ENCODE assay signal across 8 cellular contexts in the genomic region with DNA sequence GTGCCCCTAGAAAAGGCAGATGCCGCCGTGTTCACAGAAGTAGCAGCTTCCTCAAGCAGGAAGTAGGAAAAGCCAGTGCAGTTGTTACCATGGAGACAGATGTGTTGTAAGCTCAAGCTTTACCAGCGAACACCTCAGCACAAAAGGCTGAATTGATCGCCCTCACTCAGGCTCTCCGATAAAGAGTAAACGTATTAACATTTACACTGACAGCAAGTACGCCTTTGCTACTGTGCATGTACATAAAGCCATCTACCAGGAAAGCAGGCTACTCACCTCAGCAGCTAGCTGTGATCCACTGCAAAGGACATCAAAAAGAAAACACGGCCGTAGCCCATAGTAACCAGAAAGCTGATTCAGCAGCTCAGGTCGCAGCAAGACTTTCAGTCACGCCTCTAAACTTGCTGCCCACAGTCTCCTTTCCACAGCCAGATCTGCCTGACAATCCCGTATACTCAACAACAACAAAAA.
A peak's percentile ranks its signal among the peaks of the same experiment; 100 is the strongest.
DNase-seq lines count a peak whose midpoint lies in the region; ATAC-seq and TF ChIP-seq lines count a peak whose summit lies in the region.
"Not testable (repeated sequence)": the region's sequence is repeated elsewhere in the genome, so short reads cannot be mapped to it uniquely, and the experiment has no call there.

No MANE protein-coding gene starts in this region.

- H3K4me3 ChIP-seq in retinal pigment epithelial cell (ENCODE audit: low read length): not testable (repeated sequence)

- ATAC-seq in activated B cell treated with CpG ODN at 0.5 μM for 24 hours (ENCODE audit: low read depth); stimulated activated naive CD8-positive, alpha-beta T cell treated with anti-CD3 and anti-CD28 coated beads, Interleukin-15, Interleukin-2, amounts not matched to agents 100 U/mL and 50 U/mL, for 24 hours: not testable (repeated sequence)

- not testable (repeated sequence) for H3K36me3 Mint-ChIP-seq in activated B cell treated with CpG ODN at 0.5 μM for 24 hours (ENCODE audit: low read depth)

- peak overlapping the region; percentile 52 for H3K27ac Mint-ChIP-seq in activated B cell treated with CpG ODN at 0.5 μM for 24 hours

- peak overlapping the region; percentile 74 for H3K4me3 Mint-ChIP-seq in activated B cell treated with CpG ODN at 0.5 μM for 24 hours

- intact Hi-C loops in activated B cell treated with CpG ODN at 0.5 μM for 24 hours (cut with micrococcal nuclease): not testable (repeated sequence)

- CTCF ChIA-PET in activated B cell treated with CpG ODN at 0.5 μM for 24 hours (lab: Charles Lee): not testable (repeated sequence)

- not testable (repeated sequence) for H3K9me3 Mint-ChIP-seq in activated B cell treated with CpG ODN at 0.5 μM for 24 hours

- H3K4me1 Mint-ChIP-seq in activated B cell treated with CpG ODN at 0.5 μM for 24 hours: not testable (repeated sequence)

- not testable (repeated sequence) for H3K27me3 Mint-ChIP-seq in activated B cell treated with CpG ODN at 0.5 μM for 24 hours

- DNase-seq in DMS79 (lab: John Stamatoyannopoulos, UW) (peak; percentile 11), NCI-H2029 treated with DMSO at 0.1 percent for 48 hours (lab: John Stamatoyannopoulos, UW) (peak; percentile 37), kidney glomerular epithelial cell (lab: John Stamatoyannopoulos, UW) (peak; percentile 81), retinal pigment epithelial cell (ENCODE audit: low read depth) (peak; percentile 2)
- not testable (repeated sequence) for DNase-seq in activated B cell treated with CpG ODN at 0.5 μM for 24 hours
- DNase-seq in activated effector memory CD4-positive, alpha-beta T cell treated with Interleukin-2 at 50 U/mL for 16 hours: peak; percentile 29
- peak; percentile 25 for DNase-seq in effector CD8-positive, alpha-beta T cell (lab: John Stamatoyannopoulos, UW)
- DNase-seq in stimulated activated naive CD8-positive, alpha-beta T cell treated with anti-CD3 and anti-CD28 coated beads, Interleukin-15, Interleukin-2, amounts not matched to agents 100 U/mL and 50 U/mL, for 24 hours: peak; percentile 20

- POLR2A ChIA-PET in activated B cell treated with CpG ODN at 0.5 μM for 24 hours (lab: Charles Lee): not testable (repeated sequence)

- TF ChIP-seq CTCF in activated B cell treated with CpG ODN at 0.5 μM for 24 hours (IDR thresholded peaks at IDR 0.05); retinal pigment epithelial cell (conservative IDR thresholded peaks at IDR 0.05; ENCODE audit: low read depth, low read length): not testable (repeated sequence)
